Comparison of ENCODE assay signal across 1 cellular context in the genomic region with DNA sequence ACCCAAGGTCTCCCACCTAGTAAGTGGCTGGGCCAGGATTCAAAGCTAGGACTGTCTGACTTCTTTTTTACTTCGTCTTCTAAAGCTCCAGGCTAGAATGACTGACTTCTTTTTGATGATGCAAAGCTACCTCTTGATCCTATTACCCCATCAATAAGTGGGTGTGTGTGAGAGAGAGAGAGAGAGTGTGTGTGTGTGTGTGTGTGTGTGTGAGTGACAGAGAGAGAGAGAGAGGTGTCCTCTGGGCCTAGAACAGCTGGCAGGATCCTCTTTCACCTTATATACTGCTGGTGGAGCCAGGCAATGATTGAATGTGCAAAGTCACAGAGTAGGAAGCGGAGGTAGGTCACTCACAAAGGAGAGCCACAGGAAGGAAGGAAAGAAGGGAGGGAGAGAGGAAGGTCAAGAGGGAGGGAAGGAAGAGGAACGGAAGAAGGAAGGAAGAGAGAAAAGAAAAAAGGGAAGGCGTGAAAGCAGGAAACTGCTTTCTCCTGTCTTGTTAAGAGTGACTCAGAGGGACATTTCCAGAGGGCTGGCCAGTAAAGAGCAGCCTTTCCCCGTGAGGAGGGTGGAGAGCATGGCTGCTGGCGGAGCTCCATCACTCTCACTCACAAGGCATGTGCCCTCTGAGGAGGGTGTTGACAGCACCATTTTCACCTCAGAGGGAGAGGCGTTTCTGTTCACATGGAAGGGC.
TF ChIP-seq lines count a peak whose summit lies in the region.

No MANE protein-coding gene starts in this region.

TF ChIP-seq in GM23338, 12 proteins besides CTCF, POLR2A, EP300 and RAD21 (continued from another document):
- TF ChIP-seq, protein P1, sequence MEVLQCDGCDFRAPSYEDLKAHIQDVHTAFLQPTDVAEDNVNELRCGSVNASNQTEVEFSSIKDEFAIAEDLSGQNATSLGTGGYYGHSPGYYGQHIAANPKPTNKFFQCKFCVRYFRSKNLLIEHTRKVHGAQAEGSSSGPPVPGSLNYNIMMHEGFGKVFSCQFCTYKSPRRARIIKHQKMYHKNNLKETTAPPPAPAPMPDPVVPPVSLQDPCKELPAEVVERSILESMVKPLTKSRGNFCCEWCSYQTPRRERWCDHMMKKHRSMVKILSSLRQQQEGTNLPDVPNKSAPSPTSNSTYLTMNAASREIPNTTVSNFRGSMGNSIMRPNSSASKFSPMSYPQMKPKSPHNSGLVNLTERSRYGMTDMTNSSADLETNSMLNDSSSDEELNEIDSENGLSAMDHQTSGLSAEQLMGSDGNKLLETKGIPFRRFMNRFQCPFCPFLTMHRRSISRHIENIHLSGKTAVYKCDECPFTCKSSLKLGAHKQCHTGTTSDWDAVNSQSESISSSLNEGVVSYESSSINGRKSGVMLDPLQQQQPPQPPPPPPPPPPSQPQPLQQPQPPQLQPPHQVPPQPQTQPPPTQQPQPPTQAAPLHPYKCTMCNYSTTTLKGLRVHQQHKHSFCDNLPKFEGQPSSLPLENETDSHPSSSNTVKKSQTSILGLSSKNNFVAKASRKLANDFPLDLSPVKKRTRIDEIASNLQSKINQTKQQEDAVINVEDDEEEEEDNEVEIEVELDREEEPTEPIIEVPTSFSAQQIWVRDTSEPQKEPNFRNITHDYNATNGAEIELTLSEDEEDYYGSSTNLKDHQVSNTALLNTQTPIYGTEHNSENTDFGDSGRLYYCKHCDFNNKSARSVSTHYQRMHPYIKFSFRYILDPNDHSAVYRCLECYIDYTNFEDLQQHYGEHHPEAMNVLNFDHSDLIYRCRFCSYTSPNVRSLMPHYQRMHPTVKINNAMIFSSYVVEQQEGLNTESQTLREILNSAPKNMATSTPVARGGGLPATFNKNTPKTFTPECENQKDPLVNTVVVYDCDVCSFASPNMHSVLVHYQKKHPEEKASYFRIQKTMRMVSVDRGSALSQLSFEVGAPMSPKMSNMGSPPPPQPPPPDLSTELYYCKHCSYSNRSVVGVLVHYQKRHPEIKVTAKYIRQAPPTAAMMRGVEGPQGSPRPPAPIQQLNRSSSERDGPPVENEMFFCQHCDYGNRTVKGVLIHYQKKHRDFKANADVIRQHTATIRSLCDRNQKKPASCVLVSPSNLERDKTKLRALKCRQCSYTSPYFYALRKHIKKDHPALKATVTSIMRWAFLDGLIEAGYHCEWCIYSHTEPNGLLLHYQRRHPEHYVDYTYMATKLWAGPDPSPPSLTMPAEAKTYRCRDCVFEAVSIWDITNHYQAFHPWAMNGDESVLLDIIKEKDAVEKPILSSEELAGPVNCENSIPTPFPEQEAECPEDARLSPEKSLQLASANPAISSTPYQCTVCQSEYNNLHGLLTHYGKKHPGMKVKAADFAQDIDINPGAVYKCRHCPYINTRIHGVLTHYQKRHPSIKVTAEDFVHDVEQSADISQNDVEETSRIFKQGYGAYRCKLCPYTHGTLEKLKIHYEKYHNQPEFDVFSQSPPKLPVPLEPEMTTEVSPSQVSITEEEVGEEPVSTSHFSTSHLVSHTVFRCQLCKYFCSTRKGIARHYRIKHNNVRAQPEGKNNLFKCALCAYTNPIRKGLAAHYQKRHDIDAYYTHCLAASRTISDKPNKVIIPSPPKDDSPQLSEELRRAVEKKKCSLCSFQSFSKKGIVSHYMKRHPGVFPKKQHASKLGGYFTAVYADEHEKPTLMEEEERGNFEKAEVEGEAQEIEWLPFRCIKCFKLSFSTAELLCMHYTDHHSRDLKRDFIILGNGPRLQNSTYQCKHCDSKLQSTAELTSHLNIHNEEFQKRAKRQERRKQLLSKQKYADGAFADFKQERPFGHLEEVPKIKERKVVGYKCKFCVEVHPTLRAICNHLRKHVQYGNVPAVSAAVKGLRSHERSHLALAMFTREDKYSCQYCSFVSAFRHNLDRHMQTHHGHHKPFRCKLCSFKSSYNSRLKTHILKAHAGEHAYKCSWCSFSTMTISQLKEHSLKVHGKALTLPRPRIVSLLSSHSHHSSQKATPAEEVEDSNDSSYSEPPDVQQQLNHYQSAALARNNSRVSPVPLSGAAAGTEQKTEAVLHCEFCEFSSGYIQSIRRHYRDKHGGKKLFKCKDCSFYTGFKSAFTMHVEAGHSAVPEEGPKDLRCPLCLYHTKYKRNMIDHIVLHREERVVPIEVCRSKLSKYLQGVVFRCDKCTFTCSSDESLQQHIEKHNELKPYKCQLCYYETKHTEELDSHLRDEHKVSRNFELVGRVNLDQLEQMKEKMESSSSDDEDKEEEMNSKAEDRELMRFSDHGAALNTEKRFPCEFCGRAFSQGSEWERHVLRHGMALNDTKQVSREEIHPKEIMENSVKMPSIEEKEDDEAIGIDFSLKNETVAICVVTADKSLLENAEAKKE (CRISPR knock-in tag; IDR thresholded peaks at IDR 0.05): no peak
- TF ChIP-seq STAT1 (IDR thresholded peaks at IDR 0.05; ENCODE audit: unreplicated experiment): no peak
- no peak for TF ChIP-seq ZNF114 (CRISPR knock-in tag; IDR thresholded peaks at IDR 0.05)
- TF ChIP-seq EZH2 (IDR thresholded peaks at IDR 0.05; ENCODE audit: low read depth, unreplicated experiment): no peak
- TF ChIP-seq CREB1 (CRISPR knock-in tag; IDR thresholded peaks at IDR 0.05; ENCODE audit: low read depth): no peak
- TF ChIP-seq ZNF331 (CRISPR knock-in tag; IDR thresholded peaks at IDR 0.05; ENCODE audit: low read depth): no peak
